ENCODE assay signal across 29 cellular contexts in the genomic region with DNA sequence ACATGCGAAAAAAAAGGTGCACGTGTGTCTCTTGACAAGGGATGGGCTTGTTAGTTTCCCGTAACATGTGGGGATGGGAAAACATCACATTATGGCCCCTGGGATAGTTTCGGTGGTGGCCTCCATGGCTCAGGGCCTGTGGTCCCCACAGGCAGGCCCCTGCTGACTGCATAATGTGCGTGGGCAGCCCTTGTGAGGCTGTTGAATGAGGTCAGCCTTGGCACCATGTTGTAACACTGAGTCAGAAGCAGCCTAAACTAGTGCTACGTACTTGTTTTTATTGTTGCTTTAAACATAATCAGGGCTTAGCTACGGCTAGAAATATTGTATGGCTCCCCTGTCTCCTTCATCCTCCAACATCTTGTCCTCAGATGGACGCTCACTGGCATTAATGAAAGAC.
DNase-seq lines count a peak whose midpoint lies in the region; ATAC-seq and TF ChIP-seq lines count a peak whose summit lies in the region.
"Had no signal": no experiment of that assay in that cellular context is flagged by ENCODE, and none has a peak within 500 bp of the region (broad histone marks: within the 10 kb centered on the region; RNA-seq: fewer than 3 reads in every experiment).

No MANE protein-coding gene starts in this region.

- TF ChIP-seq CTCF in heart left ventricle (IDR thresholded peaks at IDR 0.05) (no peak), brain microvascular endothelial cell (IDR thresholded peaks at IDR 0.05; ENCODE audit: low read depth, low read length, missing control alignments) (no peak), mucosa of descending colon (IDR thresholded peaks at IDR 0.05) (no peak)

- H3K27ac Mint-ChIP-seq in activated T-helper 1 cell treated with anti-CD3 and anti-CD28 coated beads, Interleukin-12 subunit alpha, Interleukin-12 subunit beta, Interleukin-2, Interleukin-4 antibody, amounts not matched to agents 30 ng/mL and 10 ng/mL and 1 ng/mL, durations not matched to agents 14 hours and 24 hours and 36 hours = no peak overlapping the region
- H3K27ac Mint-ChIP-seq: activated B cell treated with CpG ODN at 0.5 μM for 24 hours; activated CD8-positive, alpha-beta memory T cell treated with anti-CD3 and anti-CD28 coated beads, Interleukin-2, amount 10 ng/mL, durations not matched to agents 7 days and 5 days; activated naive CD4-positive, alpha-beta T cell treated with anti-CD3 and anti-CD28 coated beads for 36 hours; activated T-cell treated with anti-CD3 and anti-CD28 coated beads, Interleukin-2, amount 50 U/mL, for 72 hours; CD4-positive, CD25-positive, alpha-beta regulatory T cell; IgD-negative memory B cell; neural progenitor cell; stimulated activated memory B cell treated with anti-CD40 and anti-IgM and Interleukin-4, amounts not matched to agents 10 μg/mL and 1 μg/mL and 100 μg/mL, for 72 hours had no signal

- H3K4me1 Mint-ChIP-seq in activated T-helper 1 cell treated with anti-CD3 and anti-CD28 coated beads, Interleukin-12 subunit alpha, Interleukin-12 subunit beta, Interleukin-2, Interleukin-4 antibody, amounts not matched to agents 30 ng/mL and 10 ng/mL and 1 ng/mL, durations not matched to agents 14 hours and 24 hours and 36 hours (ENCODE audit: low read depth) = no peaks in the 10 kb centered on the region
- H3K4me1 Mint-ChIP-seq: activated B cell treated with CpG ODN at 0.5 μM for 24 hours; activated CD8-positive, alpha-beta memory T cell treated with anti-CD3 and anti-CD28 coated beads, Interleukin-2, amount 10 ng/mL, durations not matched to agents 7 days and 5 days; CD4-positive, CD25-positive, alpha-beta regulatory T cell; IgD-negative memory B cell; stimulated activated memory B cell treated with anti-CD40 and anti-IgM and Interleukin-4, amounts not matched to agents 10 μg/mL and 1 μg/mL and 100 μg/mL, for 72 hours had no signal

- H3K4me3 ChIP-seq in heart left ventricle (no peak overlapping the region), right cardiac atrium (ENCODE audit: low read length) (no peak overlapping the region), brain microvascular endothelial cell (ENCODE audit: low read depth, low read length) (no peak overlapping the region), mucosa of descending colon (no peak overlapping the region)
- H3K4me3 ChIP-seq: heart right ventricle, neural progenitor cell, suprapubic skin had no signal

- intact Hi-C loops in heart left ventricle (cut with DNase I) = loop anchor here in 1 of 10 donors (10.0 kb wide), 1 partner anchor 283 kb away; the partner anchor contains the start of gene MCM10
- intact Hi-C loops in right cardiac atrium (cut with DNase I) = no loop called here
- intact Hi-C loops in mucosa of descending colon (cut with DNase I, micrococcal nuclease) = no loop called here
- intact Hi-C loops in activated T-helper 1 cell treated with anti-CD3 and anti-CD28 coated beads, Interleukin-12 subunit alpha, Interleukin-12 subunit beta, Interleukin-2, Interleukin-4 antibody, amounts not matched to agents 30 ng/mL and 10 ng/mL and 1 ng/mL, durations not matched to agents 14 hours and 24 hours and 36 hours (cut with micrococcal nuclease) = no loop called here

- peak in 2 of 4 donors; percentile 59 to 80 for ATAC-seq in heart left ventricle
- ATAC-seq in right cardiac atrium = no peak
- no peak for ATAC-seq in mucosa of descending colon
- ATAC-seq: activated CD8-positive, alpha-beta memory T cell treated with anti-CD3 and anti-CD28 coated beads, Interleukin-2, amount 10 ng/mL, durations not matched to agents 7 days and 5 days; activated T-cell treated with anti-CD3 and anti-CD28 coated beads, Interleukin-2, amount 50 U/mL, for 72 hours; PC-3; Right ventricle myocardium inferior; sciatic nerve; stimulated activated memory B cell treated with anti-CD40 and anti-IgM and Interleukin-4, amounts not matched to agents 10 μg/mL and 1 μg/mL and 100 μg/mL, for 72 hours had no signal

- H3K27me3 Mint-ChIP-seq in activated T-helper 1 cell treated with anti-CD3 and anti-CD28 coated beads, Interleukin-12 subunit alpha, Interleukin-12 subunit beta, Interleukin-2, Interleukin-4 antibody, amounts not matched to agents 30 ng/mL and 10 ng/mL and 1 ng/mL, durations not matched to agents 14 hours and 24 hours and 36 hours (ENCODE audit: insufficient read depth) = peaks cover 22% of the 10 kb centered on the region

- in situ Hi-C loops in brain microvascular endothelial cell (cut with HindIII; ENCODE audit: low pct_ligation_motif_present, low sequenced_read_pairs) = no loop called here

- H3K27ac ChIP-seq in heart left ventricle (no peak overlapping the region), right cardiac atrium (ENCODE audit: low read length) (no peak overlapping the region), brain microvascular endothelial cell (no peak overlapping the region)
- H3K27ac ChIP-seq: heart right ventricle, neural progenitor cell, suprapubic skin had no signal

- H3K9me3 ChIP-seq in heart left ventricle (no peaks in the 10 kb centered on the region), right cardiac atrium (ENCODE audit: control insufficient read depth, low read length) (no peaks in the 10 kb centered on the region), mucosa of descending colon (no peaks in the 10 kb centered on the region)
- H3K9me3 ChIP-seq: heart right ventricle, suprapubic skin had no signal

- H3K36me3 ChIP-seq in heart left ventricle = peaks cover 0 to 49% (median 19%) of the 10 kb centered on the region in 9 donors
- H3K36me3 ChIP-seq in brain microvascular endothelial cell (replicated peaks) = no peaks in the 10 kb centered on the region
- H3K36me3 ChIP-seq in mucosa of descending colon (ENCODE audit: low read depth) = no peaks in the 10 kb centered on the region
- H3K36me3 ChIP-seq: neural progenitor cell had no signal

- H3K9me3 Mint-ChIP-seq in activated T-helper 1 cell treated with anti-CD3 and anti-CD28 coated beads, Interleukin-12 subunit alpha, Interleukin-12 subunit beta, Interleukin-2, Interleukin-4 antibody, amounts not matched to agents 30 ng/mL and 10 ng/mL and 1 ng/mL, durations not matched to agents 14 hours and 24 hours and 36 hours = no peaks in the 10 kb centered on the region
- H3K9me3 Mint-ChIP-seq: activated B cell treated with CpG ODN at 0.5 μM for 24 hours; activated naive CD4-positive, alpha-beta T cell treated with anti-CD3 and anti-CD28 coated beads for 36 hours; activated T-cell treated with anti-CD3 and anti-CD28 coated beads, Interleukin-2, amount 50 U/mL, for 72 hours; CD4-positive, CD25-positive, alpha-beta regulatory T cell; IgD-negative memory B cell; neural progenitor cell; stimulated activated memory B cell treated with anti-CD40 and anti-IgM and Interleukin-4, amounts not matched to agents 10 μg/mL and 1 μg/mL and 100 μg/mL, for 72 hours had no signal

- no peak for TF ChIP-seq POLR2A in heart left ventricle (IDR thresholded peaks at IDR 0.05)

- H3K27me3 ChIP-seq in heart left ventricle (no peaks in the 10 kb centered on the region), right cardiac atrium (ENCODE audit: control insufficient read depth, insufficient read depth) (no peaks in the 10 kb centered on the region), brain microvascular endothelial cell (replicated peaks) (no peaks in the 10 kb centered on the region)
- H3K27me3 ChIP-seq: heart right ventricle, neural progenitor cell, suprapubic skin had no signal

- 89 to 94% (median 89%) methylated on average over 8 of the region's 8 CpGs for WGBS in heart left ventricle, 4 donors
- 81% methylated on average over 8 of the region's 8 CpGs for WGBS in right cardiac atrium

- no peaks in the 10 kb centered on the region for H3K36me3 Mint-ChIP-seq in activated T-helper 1 cell treated with anti-CD3 and anti-CD28 coated beads, Interleukin-12 subunit alpha, Interleukin-12 subunit beta, Interleukin-2, Interleukin-4 antibody, amounts not matched to agents 30 ng/mL and 10 ng/mL and 1 ng/mL, durations not matched to agents 14 hours and 24 hours and 36 hours (ENCODE audit: low read depth)
- H3K36me3 Mint-ChIP-seq: activated CD8-positive, alpha-beta memory T cell treated with anti-CD3 and anti-CD28 coated beads, Interleukin-2, amount 10 ng/mL, durations not matched to agents 7 days and 5 days; CD4-positive, CD25-positive, alpha-beta regulatory T cell; IgD-negative memory B cell; stimulated activated memory B cell treated with anti-CD40 and anti-IgM and Interleukin-4, amounts not matched to agents 10 μg/mL and 1 μg/mL and 100 μg/mL, for 72 hours had no signal

- DNase-seq in heart left ventricle = peak in 3 of 5 donors; percentile 13 to 54 (median 45)
- DNase-seq in right cardiac atrium = no peak
- peak; percentile 18 for DNase-seq in brain microvascular endothelial cell
- peak; percentile 10 for DNase-seq in fibroblast of the conjunctiva (ENCODE audit: low read depth)
- DNase-seq in activated CD8-positive, alpha-beta memory T cell treated with anti-CD3 and anti-CD28 coated beads, Interleukin-2, amount 50 U/mL, for 4 hours = no peak
- no peak for DNase-seq in mucosa of descending colon
- DNase-seq in NCI-H774 (lab: John Stamatoyannopoulos, UW) = no peak
- DNase-seq in activated T-helper 1 cell treated with anti-CD3 and anti-CD28 coated beads, Interleukin-12 subunit alpha, Interleukin-12 subunit beta, Interleukin-2, Interleukin-4 antibody, amounts not matched to agents 30 ng/mL and 10 ng/mL and 1 ng/mL, durations not matched to agents 14 hours and 24 hours and 36 hours (ENCODE audit: low spot score) = no peak
- DNase-seq: 8988T; activated B cell treated with CpG ODN at 0.5 μM for 24 hours; activated CD8-positive, alpha-beta memory T cell treated with anti-CD3 and anti-CD28 coated beads, Interleukin-2, amount 10 ng/mL, durations not matched to agents 7 days and 5 days; activated naive CD4-positive, alpha-beta T cell treated with anti-CD3 and anti-CD28 coated beads for 36 hours; activated T-cell treated with anti-CD3 and anti-CD28 coated beads, Interleukin-2, amount 50 U/mL, for 72 hours; amniotic stem cell; CD4-positive, CD25-positive, alpha-beta regulatory T cell; heart right ventricle; NCI-H1092; NCI-H187; NCI-H524; NK-92 treated with Interleukin-12 subunit alpha and Interleukin-12 subunit beta, amount 100 ng/mL, for 24 hours; PC-3; stimulated activated CD4-positive, alpha-beta T cell treated with anti-CD3 and anti-CD28 coated beads, Interleukin-4, amount 100 ng/mL, for 4 hours; SW 1271 had no signal

- H3K4me3 Mint-ChIP-seq in activated T-helper 1 cell treated with anti-CD3 and anti-CD28 coated beads, Interleukin-12 subunit alpha, Interleukin-12 subunit beta, Interleukin-2, Interleukin-4 antibody, amounts not matched to agents 30 ng/mL and 10 ng/mL and 1 ng/mL, durations not matched to agents 14 hours and 24 hours and 36 hours = no peak overlapping the region
- H3K4me3 Mint-ChIP-seq: activated B cell treated with CpG ODN at 0.5 μM for 24 hours; activated CD8-positive, alpha-beta memory T cell treated with anti-CD3 and anti-CD28 coated beads, Interleukin-2, amount 10 ng/mL, durations not matched to agents 7 days and 5 days; activated naive CD4-positive, alpha-beta T cell treated with anti-CD3 and anti-CD28 coated beads for 36 hours; activated T-cell treated with anti-CD3 and anti-CD28 coated beads, Interleukin-2, amount 50 U/mL, for 72 hours; CD4-positive, CD25-positive, alpha-beta regulatory T cell; IgD-negative memory B cell; neural progenitor cell; stimulated activated memory B cell treated with anti-CD40 and anti-IgM and Interleukin-4, amounts not matched to agents 10 μg/mL and 1 μg/mL and 100 μg/mL, for 72 hours had no signal

- no peaks in the 10 kb centered on the region for H3K4me1 ChIP-seq in heart left ventricle
- H3K4me1 ChIP-seq in right cardiac atrium (ENCODE audit: control insufficient read depth, insufficient read depth, low read length) = no peaks in the 10 kb centered on the region
- no peaks in the 10 kb centered on the region for H3K4me1 ChIP-seq in mucosa of descending colon (ENCODE audit: low read depth)
- H3K4me1 ChIP-seq: heart right ventricle had no signal

Comparison
In these comparisons a context has a peak if more than half of its experiments do, and no peak if none do; other contexts are left out.
1. DNase-seq: peak in heart left ventricle (3 of 5), brain microvascular endothelial cell (single experiment) and fibroblast of the conjunctiva (single experiment); none in right cardiac atrium (0 of 3), activated CD8-positive, alpha-beta memory T cell treated with anti-CD3 and anti-CD28 coated beads, Interleukin-2, amount 50 U/mL, for 4 hours (single experiment), mucosa of descending colon (0 of 3), NCI-H774 (single experiment) and activated T-helper 1 cell treated with anti-CD3 and anti-CD28 coated beads, Interleukin-12 subunit alpha, Interleukin-12 subunit beta, Interleukin-2, Interleukin-4 antibody, amounts not matched to agents 30 ng/mL and 10 ng/mL and 1 ng/mL, durations not matched to agents 14 hours and 24 hours and 36 hours (single experiment).